In the genomic region with DNA sequence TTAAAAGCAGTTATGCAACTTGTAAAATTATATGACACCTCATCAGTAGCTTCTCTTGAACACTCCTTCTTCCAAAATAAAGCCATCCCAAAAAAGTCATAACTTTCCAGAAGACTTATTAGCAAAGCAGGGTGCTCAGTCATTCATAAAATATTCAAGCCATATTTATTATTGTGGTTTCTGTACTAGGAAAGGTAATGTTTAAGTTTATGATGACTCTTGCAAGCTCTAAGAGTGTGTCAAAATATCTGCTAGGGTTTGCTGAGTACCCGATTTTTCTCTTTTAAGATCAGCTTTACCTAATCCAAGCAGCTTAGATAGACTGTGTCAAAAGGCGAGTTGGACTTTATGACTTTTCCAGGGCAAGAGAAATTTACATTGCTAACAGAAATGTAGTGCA, we compare ENCODE assay signal across 15 cellular contexts.
A peak's percentile ranks its signal among the peaks of the same experiment; 100 is the strongest.
DNase-seq lines count a peak whose midpoint lies in the region; ATAC-seq and TF ChIP-seq lines count a peak whose summit lies in the region.
"Had no signal": no experiment of that assay in that cellular context is flagged by ENCODE, and none has a peak within 500 bp of the region (broad histone marks: within the 10 kb centered on the region; RNA-seq: fewer than 3 reads in every experiment).

No MANE protein-coding gene starts in this region.

- H3K4me1 ChIP-seq in adipocyte (ENCODE audit: control insufficient read depth, insufficient read depth, low read length) = no peaks in the 10 kb centered on the region
- H3K4me1 ChIP-seq in foreskin keratinocyte = no peaks in the 10 kb centered on the region
- H3K4me1 ChIP-seq: BLaER1 treated with 17β-estradiol and CSF1 and Interleukin-3, amounts not matched to agents 10 nM and 100 nM had no signal

- H3K9me3 ChIP-seq in AG04450 (ENCODE audit: control insufficient read depth, insufficient read depth, low read length) (no peaks in the 10 kb centered on the region), adipocyte (ENCODE audit: control insufficient read depth, low read length) (no peaks in the 10 kb centered on the region)
- H3K9me3 ChIP-seq: BLaER1 treated with 17β-estradiol and CSF1 and Interleukin-3, amounts not matched to agents 10 nM and 100 nM had no signal

- no peaks in the 10 kb centered on the region for H3K27me3 ChIP-seq in AG04450 (ENCODE audit: control insufficient read depth, insufficient read depth, low read length)
- no peaks in the 10 kb centered on the region for H3K27me3 ChIP-seq in adipocyte (replicated peaks; ENCODE audit: control insufficient read depth, insufficient read depth, low read length)
- H3K27me3 ChIP-seq in foreskin keratinocyte = no peaks in the 10 kb centered on the region
- H3K27me3 ChIP-seq: BLaER1 treated with 17β-estradiol and CSF1 and Interleukin-3, amounts not matched to agents 10 nM and 100 nM had no signal

- POLR2A ChIA-PET in AG04450 (lab: Yijun Ruan, JAX) = interaction anchor here (0.6 kb wide), 1 partner anchor 561 kb away, joined by 3 read pairs; no protein-coding TSS in a partner anchor

- H3K36me3 ChIP-seq in adipocyte (ENCODE audit: control insufficient read depth, insufficient read depth, low read length, severe bottlenecking) = no peaks in the 10 kb centered on the region
- H3K36me3 ChIP-seq: BLaER1 treated with 17β-estradiol and CSF1 and Interleukin-3, amounts not matched to agents 10 nM and 100 nM had no signal

- no peak overlapping the region for H3K27ac ChIP-seq in AG04450 (ENCODE audit: low read depth, low read length)
- H3K27ac ChIP-seq in foreskin keratinocyte = no peak overlapping the region
- H3K27ac ChIP-seq: BLaER1 treated with 17β-estradiol and CSF1 and Interleukin-3, amounts not matched to agents 10 nM and 100 nM; GM23248 had no signal

- DNase-seq in AG04450 (ENCODE audit: low read depth, low spot score) (peak; percentile 1), EL (peak; percentile 15), adipocyte (ENCODE audit: low read depth) (peak; percentile 9), foreskin keratinocyte (peak; percentile 10 to 17), NCI-H1048 (lab: John Stamatoyannopoulos, UW) (no peak), dedifferentiated amniotic fluid mesenchymal stem cell (ENCODE audit: extremely low spot score) (no peak)
- no peak for DNase-seq in activated effector memory CD4-positive, alpha-beta T cell treated with anti-CD3 and anti-CD28 coated beads, Interleukin-2, amount 50 U/mL, for 16 hours
- DNase-seq: CD4-positive, CD25-positive, alpha-beta regulatory T cell; DMS53; GM23248 had no signal

- CTCF ChIA-PET in AG04450 (lab: Charles Lee) = interaction anchor here (0.8 to 2.1 kb wide), 3 partner anchors 12 to 805 kb away, joined by 3 to 7 read pairs (median 3); no protein-coding TSS in a partner anchor

- no peak for TF ChIP-seq CTCF in AG04450 (IDR thresholded peaks at IDR 0.05; ENCODE audit: low read depth, low read length)
- no peak for TF ChIP-seq CTCF in foreskin keratinocyte (conservative IDR thresholded peaks at IDR 0.05)

- H3K9ac ChIP-seq in adipocyte (ENCODE audit: low read length) = no peak overlapping the region
- H3K9ac ChIP-seq: BLaER1 treated with 17β-estradiol and CSF1 and Interleukin-3, amounts not matched to agents 10 nM and 100 nM; GM23248 had no signal

- H3K4me3 ChIP-seq in AG04450 (ENCODE audit: low read depth, low read length) = no peak overlapping the region
- no peak overlapping the region for H3K4me3 ChIP-seq in adipocyte (ENCODE audit: low read length)
- H3K4me3 ChIP-seq: BLaER1 treated with 17β-estradiol and CSF1 and Interleukin-3, amounts not matched to agents 10 nM and 100 nM; GM12878; GM23248; K562 had no signal

- peak; percentile 50 for ATAC-seq in foreskin keratinocyte
- ATAC-seq in HG02884 (IDR thresholded peaks at IDR 0.05; ENCODE audit: unreplicated experiment) = no peak
- ATAC-seq: GM12878, HCT116, K562 had no signal

Comparison
In these comparisons a context has a peak if more than half of its experiments do, and no peak if none do; other contexts are left out.
1. DNase-seq: peak in AG04450 (single experiment), EL (single experiment), adipocyte (single experiment) and foreskin keratinocyte (2 of 2); none in NCI-H1048 (single experiment), dedifferentiated amniotic fluid mesenchymal stem cell (single experiment) and activated effector memory CD4-positive, alpha-beta T cell treated with anti-CD3 and anti-CD28 coated beads, Interleukin-2, amount 50 U/mL, for 16 hours (single experiment).